ENCODE assay signal across 32 cellular contexts in the genomic region with DNA sequence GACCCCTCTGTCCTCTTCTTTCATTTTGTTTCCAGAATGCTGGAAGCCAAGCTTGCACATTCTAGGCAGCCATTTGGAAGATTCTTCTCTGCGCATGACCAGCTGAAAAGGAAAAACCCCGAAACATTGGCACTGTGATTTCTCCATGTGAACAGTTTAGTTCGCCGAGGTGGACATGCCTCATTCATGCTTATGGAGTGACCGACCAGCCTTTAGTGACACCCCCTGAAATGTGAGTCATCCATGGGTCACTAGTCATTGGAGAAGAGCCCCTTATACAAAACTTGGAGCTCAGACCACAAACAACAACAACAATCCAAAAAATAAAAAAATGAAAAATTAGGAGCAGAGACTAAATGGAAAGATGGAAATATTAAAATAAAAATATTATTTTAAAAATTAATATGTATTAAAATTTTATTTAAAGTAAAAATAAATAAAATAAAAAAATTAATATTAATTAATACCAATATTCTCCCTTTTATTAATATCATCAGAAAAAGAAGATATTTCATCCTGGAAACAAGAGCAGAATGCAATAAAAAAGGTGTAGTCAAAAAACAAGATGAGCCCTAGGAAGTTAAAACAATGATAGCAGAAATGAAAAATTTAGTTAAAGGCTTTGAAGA. TPM values are rescaled to one million over a fixed set of nuclear protein-coding genes. Genes with fewer than 3 reads are reported as not detected.
DNase-seq lines count a peak whose midpoint lies in the region; ATAC-seq, FAIRE-seq and TF ChIP-seq lines count a peak whose summit lies in the region.
"Had no signal": no experiment of that assay in that cellular context is flagged by ENCODE, and none has a peak within 500 bp of the region (broad histone marks: within the 10 kb centered on the region; RNA-seq: fewer than 3 reads in every experiment).

No MANE protein-coding gene starts in this region.

- peak overlapping the region; percentile 93 for H3K27ac ChIP-seq in ACC112 (ENCODE audit: low read depth, low read length)
- H3K27ac ChIP-seq: KMS-11, upper lobe of left lung had no signal

- DNase-seq in HTR-8/SVneo (ENCODE audit: insufficient read length, low spot score) (no peak), adipocyte (ENCODE audit: low read depth) (no peak), frontal cortex (ENCODE audit: low spot score in 2 of 2) (no peak), putamen (ENCODE audit: low spot score) (no peak), NCI-H2029 (lab: John Stamatoyannopoulos, UW) (no peak), GM20000 (ENCODE audit: low spot score) (no peak)
- DNase-seq: activated CD4-positive, alpha-beta T cell treated with anti-CD3 and anti-CD28 coated beads, Interleukin-2, amount 50 U/mL, for 4 hours; activated CD8-positive, alpha-beta memory T cell treated with anti-CD3 and anti-CD28 coated beads, Interleukin-2, amount 50 U/mL, for 4 hours; C1 segment of cervical spinal cord; effector CD4-positive, alpha-beta T cell; GDM1; kidney glomerular epithelial cell; naive B cell; NCI-H1092; NCI-H2029 treated with DMSO at 0.1 percent for 48 hours; NCI-H345; NCI-H774; right cardiac atrium; stimulated activated CD4-positive, alpha-beta T cell treated with anti-CD3 and anti-CD28 coated beads, Interleukin-15, amount 100 ng/mL, for 24 hours; T-helper 2 cell; upper lobe of left lung had no signal

- TF ChIP-seq CTCF in GM20000 (IDR thresholded peaks at IDR 0.05; ENCODE audit: extremely low read depth, missing control alignments), result no peak

- H3K36me3 ChIP-seq in ACC112 (ENCODE audit: insufficient read depth, low read length), result no peaks in the 10 kb centered on the region
- H3K36me3 ChIP-seq in adipocyte (ENCODE audit: control insufficient read depth, insufficient read depth, low read length, severe bottlenecking), result no peaks in the 10 kb centered on the region
- H3K36me3 ChIP-seq: upper lobe of left lung had no signal

- H3K4me3 ChIP-seq in ACC112 (ENCODE audit: low read depth, low read length) (no peak overlapping the region; the same call in 1 of the 2 replicates), adipocyte (ENCODE audit: low read length) (no peak overlapping the region)
- H3K4me3 ChIP-seq: upper lobe of left lung had no signal

- H3K9me3 ChIP-seq in adipocyte (ENCODE audit: control insufficient read depth, low read length), result peaks cover 15% of the 10 kb centered on the region
- H3K9me3 ChIP-seq: upper lobe of left lung had no signal

- H3K4me1 ChIP-seq in ACC112 (ENCODE audit: control insufficient read depth, insufficient read depth, low read length, unreplicated experiment) (peaks cover 44% of the 10 kb centered on the region), adipocyte (ENCODE audit: control insufficient read depth, insufficient read depth, low read length) (peaks cover 12% of the 10 kb centered on the region)
- H3K4me1 ChIP-seq: upper lobe of left lung had no signal

- H3K27me3 ChIP-seq in ACC112 (ENCODE audit: insufficient read depth, low read length), result no peaks in the 10 kb centered on the region
- H3K27me3 ChIP-seq in adipocyte (replicated peaks; ENCODE audit: control insufficient read depth, insufficient read depth, low read length), result no peaks in the 10 kb centered on the region
- H3K27me3 ChIP-seq: upper lobe of left lung had no signal

- no peak for ATAC-seq in HG03565 (IDR thresholded peaks at IDR 0.05; ENCODE audit: unreplicated experiment)
- ATAC-seq: activated naive CD4-positive, alpha-beta T cell treated with anti-CD3 and anti-CD28 coated beads, Interleukin-2, amount 50 U/mL, for 72 hours; activated T-helper 17 cell treated with anti-CD3 and anti-CD28 coated beads, Interleukin-2, amount 50 U/mL, for 72 hours; esophagus mucosa; right cardiac atrium had no signal

- no peaks in the 10 kb centered on the region for H3K79me2 ChIP-seq in ACC112 (ENCODE audit: control insufficient read depth, insufficient read depth, low read length, unreplicated experiment)

- H2AFZ ChIP-seq in ACC112 (ENCODE audit: low read length, unreplicated experiment), result peak overlapping the region; percentile 91

- H3K9ac ChIP-seq in adipocyte (ENCODE audit: low read length), result peak overlapping the region; percentile 43
- H3K9ac ChIP-seq: KMS-11 had no signal

- FAIRE-seq in HTR-8/SVneo (lab: Jason Lieb, UNC), result peak; percentile 62
- FAIRE-seq in frontal cortex (lab: Jason Lieb, UNC), result peak; percentile 94
- FAIRE-seq: D721Med had no signal

RNA-seq across cellular contexts. Expression of gene KRT7, which starts 9.5 kb away (rescaled TPM):
- not detected for total RNA-seq in frontal cortex
- total RNA-seq: cerebellum, SK-MEL-5 had no signal

RNA-seq across cellular contexts. Expression of gene KRT80, which starts 31.7 kb away (rescaled TPM):
- total RNA-seq in frontal cortex, result not detected
- total RNA-seq: activated naive CD4-positive, alpha-beta T cell treated with anti-CD3 and anti-CD28 coated beads, Interleukin-2, amount 50 U/mL, for 72 hours; activated T-helper 17 cell treated with anti-CD3 and anti-CD28 coated beads, Interleukin-2, amount 50 U/mL, for 72 hours; cerebellum; subcutaneous adipose tissue had no signal

RNA-seq across cellular contexts. Expression of gene KRT86, which starts 50.9 kb away (rescaled TPM):
- total RNA-seq in frontal cortex, result under 0.01 TPM
- total RNA-seq: cerebellum, esophagus mucosa, glomerular endothelial cell, right cardiac atrium, SK-MEL-5 had no signal
